In the genomic region with DNA sequence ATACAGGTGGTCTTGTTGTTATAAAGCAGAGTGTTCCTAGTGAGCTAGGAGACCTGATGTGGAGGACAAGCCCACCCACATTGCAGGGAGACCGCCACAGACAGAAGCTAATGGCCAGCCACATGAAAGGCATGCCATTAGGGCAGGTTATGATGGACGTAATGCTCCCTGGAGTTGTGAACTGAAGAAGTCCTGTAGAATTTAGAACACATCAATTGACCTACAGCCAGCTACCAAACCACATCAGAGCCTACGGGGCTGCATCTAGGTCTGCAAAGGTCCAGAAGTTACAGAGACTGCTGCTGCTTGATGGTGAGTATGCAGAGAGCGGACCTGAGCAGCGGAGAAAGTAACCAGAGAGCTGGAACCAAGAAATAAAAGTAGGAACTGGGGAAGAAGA, we compare ENCODE assay signal across 15 cellular contexts.
"Had no signal": no experiment of that assay in that cellular context is flagged by ENCODE, and none has a peak within 500 bp of the region (broad histone marks: within the 10 kb centered on the region; RNA-seq: fewer than 3 reads in every experiment).

No MANE protein-coding gene starts in this region.

- H3K4me3 ChIP-seq: cardiac muscle cell, left lung, psoas muscle, stomach, thoracic aorta, upper lobe of left lung had no signal

- DNase-seq: activated CD4-positive, alpha-beta T cell treated with anti-CD3 and anti-CD28 coated beads, Interleukin-2, amount 50 U/mL, for 48 hours; endodermal cell; left lung; midbrain; nephron progenitor cell; occipital lobe; psoas muscle; right cardiac atrium; small intestine; stimulated activated CD4-positive, alpha-beta T cell treated with anti-CD3 and anti-CD28 coated beads, Interleukin-4, amount 100 ng/mL, for 1 hour; stomach; T-helper 2 cell; upper lobe of left lung had no signal

- ATAC-seq: left lung, psoas muscle, right cardiac atrium had no signal

- H3K36me3 ChIP-seq: cardiac muscle cell, left lung, stomach, thoracic aorta, upper lobe of left lung had no signal

- H3K27me3 ChIP-seq: cardiac muscle cell, left lung, stomach, upper lobe of left lung had no signal

- H3K4me1 ChIP-seq: left lung, psoas muscle had no signal

- H3K27ac ChIP-seq: cardiac muscle cell, left lung, psoas muscle, thoracic aorta, upper lobe of left lung had no signal

- H3K9me3 ChIP-seq: left lung, psoas muscle, stomach, thoracic aorta, upper lobe of left lung had no signal
